ENCODE assay signal across 31 cellular contexts in the genomic region with DNA sequence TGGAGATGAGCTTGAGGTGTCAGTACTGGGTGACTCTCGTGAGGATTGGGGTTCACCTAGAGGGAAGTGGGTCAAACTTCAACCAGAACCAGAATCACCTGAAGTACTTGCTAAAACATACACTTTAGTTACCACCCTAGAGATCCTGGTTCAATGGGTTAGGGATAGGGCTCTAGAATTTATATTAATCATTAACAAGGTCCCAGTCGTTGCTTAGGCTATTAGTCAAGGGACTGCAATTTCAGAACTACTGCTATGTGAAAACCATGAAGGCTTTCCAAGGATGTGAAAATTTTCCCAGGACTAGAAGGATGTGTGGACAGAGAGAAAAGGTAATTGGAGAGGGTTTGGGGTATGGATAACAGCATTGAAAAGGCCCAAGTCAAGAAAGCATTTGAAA.
"Had no signal": no experiment of that assay in that cellular context is flagged by ENCODE, and none has a peak within 500 bp of the region (broad histone marks: within the 10 kb centered on the region; RNA-seq: fewer than 3 reads in every experiment).

No MANE protein-coding gene starts in this region.

- ATAC-seq: activated CD4-positive, alpha-beta T cell treated with anti-CD3 and anti-CD28 coated beads for 36 hours; activated CD8-positive, alpha-beta memory T cell treated with anti-CD3 and anti-CD28 coated beads, Interleukin-2, amount 10 ng/mL, durations not matched to agents 7 days and 5 days; activated CD8-positive, alpha-beta T cell treated with anti-CD3 and anti-CD28 coated beads, Interleukin-2, amount 10 ng/mL, durations not matched to agents 7 days and 5 days; activated naive CD8-positive, alpha-beta T cell treated with anti-CD3 and anti-CD28 coated beads, Interleukin-2, amount 50 U/mL, for 24 hours; body of pancreas; effector memory CD8-positive, alpha-beta T cell had no signal

- H3K27ac ChIP-seq: adrenal gland, body of pancreas had no signal

- H3K4me3 Mint-ChIP-seq: activated CD4-positive, alpha-beta memory T cell treated with anti-CD3 and anti-CD28 coated beads for 36 hours; activated CD4-positive, alpha-beta T cell treated with anti-CD3 and anti-CD28 coated beads for 36 hours; activated CD4-positive, alpha-beta T cell treated with anti-CD3 and anti-CD28 coated beads, Interleukin-2, amount 10 ng/mL, durations not matched to agents 24 days and 14 days; activated CD8-positive, alpha-beta memory T cell treated with anti-CD3 and anti-CD28 coated beads, Interleukin-2, amount 10 ng/mL, durations not matched to agents 7 days and 5 days; activated CD8-positive, alpha-beta T cell treated with anti-CD3 and anti-CD28 coated beads, Interleukin-2, amount 10 ng/mL, durations not matched to agents 7 days and 5 days; activated naive CD4-positive, alpha-beta T cell treated with anti-CD3 and anti-CD28 coated beads for 36 hours; activated naive CD4-positive, alpha-beta T cell treated with anti-CD3 and anti-CD28 coated beads, Interleukin-2, amount 50 U/mL, for 24 hours; activated naive CD8-positive, alpha-beta T cell treated with anti-CD3 and anti-CD28 coated beads for 36 hours; activated naive CD8-positive, alpha-beta T cell treated with anti-CD3 and anti-CD28 coated beads, Interleukin-2, amount 50 U/mL, for 24 hours; activated T-helper 1 cell treated with anti-CD3 and anti-CD28 coated beads, Interleukin-12 subunit alpha, Interleukin-12 subunit beta, Interleukin-2, Interleukin-4 antibody, amounts not matched to agents 30 ng/mL and 10 ng/mL and 1 ng/mL, durations not matched to agents 14 hours and 24 hours and 36 hours; effector memory CD8-positive, alpha-beta T cell had no signal

- H3K27ac Mint-ChIP-seq: activated CD4-positive, alpha-beta memory T cell treated with anti-CD3 and anti-CD28 coated beads for 36 hours; activated CD4-positive, alpha-beta T cell treated with anti-CD3 and anti-CD28 coated beads for 36 hours; activated CD4-positive, alpha-beta T cell treated with anti-CD3 and anti-CD28 coated beads, Interleukin-2, amount 10 ng/mL, durations not matched to agents 24 days and 14 days; activated CD8-positive, alpha-beta memory T cell treated with anti-CD3 and anti-CD28 coated beads, Interleukin-2, amount 10 ng/mL, durations not matched to agents 7 days and 5 days; activated CD8-positive, alpha-beta T cell treated with anti-CD3 and anti-CD28 coated beads, Interleukin-2, amount 10 ng/mL, durations not matched to agents 7 days and 5 days; activated naive CD4-positive, alpha-beta T cell treated with anti-CD3 and anti-CD28 coated beads for 36 hours; activated naive CD4-positive, alpha-beta T cell treated with anti-CD3 and anti-CD28 coated beads, Interleukin-2, amount 50 U/mL, for 24 hours; activated naive CD8-positive, alpha-beta T cell treated with anti-CD3 and anti-CD28 coated beads for 36 hours; activated naive CD8-positive, alpha-beta T cell treated with anti-CD3 and anti-CD28 coated beads, Interleukin-2, amount 50 U/mL, for 24 hours; activated T-helper 1 cell treated with anti-CD3 and anti-CD28 coated beads, Interleukin-12 subunit alpha, Interleukin-12 subunit beta, Interleukin-2, Interleukin-4 antibody, amounts not matched to agents 30 ng/mL and 10 ng/mL and 1 ng/mL, durations not matched to agents 14 hours and 24 hours and 36 hours; activated T-helper 2 cell treated with anti-CD3 and anti-CD28 coated beads, Interferon-gamma antibody, Interleukin-2, Interleukin-4, amounts not matched to agents 10 μg/mL and 5 μg/mL and 100 μg/mL, durations not matched to agents 14 hours and 24 hours and 36 hours; effector memory CD8-positive, alpha-beta T cell had no signal

- H3K4me1 ChIP-seq: adrenal gland, body of pancreas had no signal

- H3K27me3 Mint-ChIP-seq: activated CD4-positive, alpha-beta T cell treated with anti-CD3 and anti-CD28 coated beads, Interleukin-2, amount 10 ng/mL, durations not matched to agents 24 days and 14 days; activated CD8-positive, alpha-beta memory T cell treated with anti-CD3 and anti-CD28 coated beads, Interleukin-2, amount 10 ng/mL, durations not matched to agents 7 days and 5 days; effector memory CD8-positive, alpha-beta T cell had no signal

- H3K27me3 ChIP-seq: adrenal gland, body of pancreas had no signal

- DNase-seq: activated CD4-positive, alpha-beta memory T cell treated with anti-CD3 and anti-CD28 coated beads for 36 hours; activated CD4-positive, alpha-beta T cell treated with anti-CD3 and anti-CD28 coated beads for 36 hours; activated CD4-positive, alpha-beta T cell treated with anti-CD3 and anti-CD28 coated beads, Interleukin-2, amount 10 ng/mL, durations not matched to agents 24 days and 14 days; activated CD4-positive, CD25-positive, alpha-beta regulatory T cell; activated CD4-positive, CD25-positive, alpha-beta regulatory T cell treated with anti-CD3 and anti-CD28 coated beads, Interleukin-2, amount 50 U/mL, for 72 hours; activated CD8-positive, alpha-beta memory T cell treated with anti-CD3 and anti-CD28 coated beads, Interleukin-2, amount 10 ng/mL, durations not matched to agents 7 days and 5 days; activated CD8-positive, alpha-beta memory T cell treated with anti-CD3 and anti-CD28 coated beads, Interleukin-2, amount 50 U/mL, for 4 hours; activated CD8-positive, alpha-beta T cell treated with anti-CD3 and anti-CD28 coated beads, Interleukin-2, amount 10 ng/mL, durations not matched to agents 7 days and 5 days; activated effector memory CD4-positive, alpha-beta T cell treated with anti-CD3 and anti-CD28 coated beads, Interleukin-2, amount 50 U/mL, for 16 hours; activated naive CD4-positive, alpha-beta T cell treated with anti-CD3 and anti-CD28 coated beads for 36 hours; activated naive CD8-positive, alpha-beta T cell treated with anti-CD3 and anti-CD28 coated beads for 36 hours; activated naive CD8-positive, alpha-beta T cell treated with anti-CD3 and anti-CD28 coated beads, Interleukin-2, amount 50 U/mL, for 24 hours; activated T-cell treated with anti-CD3 and anti-CD28 coated beads, Interleukin-2, amount 50 U/mL, for 1 hour; activated T-cell treated with anti-CD3 and anti-CD28 coated beads, Interleukin-2, amount 50 U/mL, for 48 hours; adrenal gland; amygdala; aorta; body of pancreas; caudate nucleus; cortex of kidney; dermis blood vessel endothelial cell; effector CD4-positive, alpha-beta T cell; effector memory CD8-positive, alpha-beta T cell; foreskin fibroblast; head of caudate nucleus; T-helper 2 cell had no signal

- H3K4me3 ChIP-seq: adrenal gland, body of pancreas had no signal

- H3K36me3 Mint-ChIP-seq: activated CD4-positive, alpha-beta memory T cell treated with anti-CD3 and anti-CD28 coated beads for 36 hours; activated CD8-positive, alpha-beta memory T cell treated with anti-CD3 and anti-CD28 coated beads, Interleukin-2, amount 10 ng/mL, durations not matched to agents 7 days and 5 days; activated naive CD4-positive, alpha-beta T cell treated with anti-CD3 and anti-CD28 coated beads, Interleukin-2, amount 50 U/mL, for 24 hours; activated naive CD8-positive, alpha-beta T cell treated with anti-CD3 and anti-CD28 coated beads for 36 hours had no signal

- H3K9me3 Mint-ChIP-seq: activated CD4-positive, alpha-beta memory T cell treated with anti-CD3 and anti-CD28 coated beads for 36 hours; activated CD4-positive, alpha-beta T cell treated with anti-CD3 and anti-CD28 coated beads, Interleukin-2, amount 10 ng/mL, durations not matched to agents 24 days and 14 days; activated naive CD4-positive, alpha-beta T cell treated with anti-CD3 and anti-CD28 coated beads for 36 hours; activated naive CD4-positive, alpha-beta T cell treated with anti-CD3 and anti-CD28 coated beads, Interleukin-2, amount 50 U/mL, for 24 hours; activated naive CD8-positive, alpha-beta T cell treated with anti-CD3 and anti-CD28 coated beads for 36 hours; activated naive CD8-positive, alpha-beta T cell treated with anti-CD3 and anti-CD28 coated beads, Interleukin-2, amount 50 U/mL, for 24 hours; activated T-helper 1 cell treated with anti-CD3 and anti-CD28 coated beads, Interleukin-12 subunit alpha, Interleukin-12 subunit beta, Interleukin-2, Interleukin-4 antibody, amounts not matched to agents 30 ng/mL and 10 ng/mL and 1 ng/mL, durations not matched to agents 14 hours and 24 hours and 36 hours; activated T-helper 2 cell treated with anti-CD3 and anti-CD28 coated beads, Interferon-gamma antibody, Interleukin-2, Interleukin-4, amounts not matched to agents 10 μg/mL and 5 μg/mL and 100 μg/mL, durations not matched to agents 14 hours and 24 hours and 36 hours had no signal

- H3K9me3 ChIP-seq: adrenal gland, body of pancreas had no signal

- H3K36me3 ChIP-seq: adrenal gland had no signal

- FAIRE-seq: colon, frontal cortex had no signal

- H3K4me1 Mint-ChIP-seq: activated CD4-positive, alpha-beta T cell treated with anti-CD3 and anti-CD28 coated beads for 36 hours; activated CD4-positive, alpha-beta T cell treated with anti-CD3 and anti-CD28 coated beads, Interleukin-2, amount 10 ng/mL, durations not matched to agents 24 days and 14 days; activated CD8-positive, alpha-beta memory T cell treated with anti-CD3 and anti-CD28 coated beads, Interleukin-2, amount 10 ng/mL, durations not matched to agents 7 days and 5 days; activated naive CD4-positive, alpha-beta T cell treated with anti-CD3 and anti-CD28 coated beads, Interleukin-2, amount 50 U/mL, for 24 hours; activated naive CD8-positive, alpha-beta T cell treated with anti-CD3 and anti-CD28 coated beads for 36 hours; activated naive CD8-positive, alpha-beta T cell treated with anti-CD3 and anti-CD28 coated beads, Interleukin-2, amount 50 U/mL, for 24 hours had no signal
